Comparison of ENCODE assay signal across 1 cellular context in genomic region chr7:110534241-110534931, GRCh38.
TF ChIP-seq lines count a peak whose summit lies in the region.

No MANE protein-coding gene starts in this region.

TF ChIP-seq in GM23338, 12 proteins besides CTCF, POLR2A, EP300 and RAD21 (continued from another document):
- no peak for TF ChIP-seq ZNF462 (CRISPR knock-in tag; IDR thresholded peaks at IDR 0.05)
- no peak for TF ChIP-seq STAT1 (IDR thresholded peaks at IDR 0.05; ENCODE audit: unreplicated experiment)
- TF ChIP-seq EZH2 (IDR thresholded peaks at IDR 0.05; ENCODE audit: low read depth, unreplicated experiment) = no peak
TF ChIP-seq in GM23338: peak in this region for 0.
